ENCODE assay signal across 10 cellular contexts in the genomic region with DNA sequence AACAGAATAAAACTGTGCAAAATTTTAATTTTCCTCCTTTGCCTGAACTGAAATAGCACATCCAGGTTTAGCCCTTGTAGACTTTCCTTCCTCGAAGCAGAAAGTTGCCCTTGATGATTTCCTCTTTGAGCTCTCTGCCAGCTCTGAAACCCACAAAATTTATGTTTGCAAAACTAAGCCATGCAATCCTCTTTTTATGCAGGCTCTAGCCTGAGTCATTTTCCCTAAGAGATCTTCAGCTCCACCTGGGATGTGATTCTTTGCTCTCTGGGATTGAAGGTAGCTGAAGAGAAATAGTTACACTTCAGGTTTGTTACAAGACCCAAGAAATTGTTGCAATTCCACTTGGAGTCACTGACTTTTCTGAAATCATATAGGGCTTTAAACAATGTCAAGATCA. TPM values are rescaled to one million over a fixed set of nuclear protein-coding genes. Genes with fewer than 3 reads are reported as not detected.
DNase-seq lines count a peak whose midpoint lies in the region; TF ChIP-seq lines count a peak whose summit lies in the region.
"Had no signal": no experiment of that assay in that cellular context is flagged by ENCODE, and none has a peak within 500 bp of the region (broad histone marks: within the 10 kb centered on the region; RNA-seq: fewer than 3 reads in every experiment).

No MANE protein-coding gene starts in this region.

- peaks cover 13% of the 10 kb centered on the region for H3K4me1 ChIP-seq in iPS-15b (ENCODE audit: control insufficient read depth, insufficient read depth, low read length)
- peaks cover 6 to 17% (median 11%) of the 10 kb centered on the region in 4 donors for H3K4me1 ChIP-seq in transverse colon
- H3K4me1 ChIP-seq in SJCRH30: peaks cover 17% of the 10 kb centered on the region; the same call in 1 of the 2 replicates

- no peaks in the 10 kb centered on the region for H3K9me3 ChIP-seq in iPS-15b (ENCODE audit: control insufficient read depth, insufficient read depth, low read length)
- H3K9me3 ChIP-seq in transverse colon: no peaks in the 10 kb centered on the region
- H3K9me3 ChIP-seq in SJCRH30 (replicated peaks): no peaks in the 10 kb centered on the region
- H3K9me3 ChIP-seq: neutrophil had no signal

- peak overlapping the region; percentile 70 for H3K4me3 Mint-ChIP-seq in activated naive CD4-positive, alpha-beta T cell treated with anti-CD3 and anti-CD28 coated beads, Interleukin-2, amount 10 ng/mL, durations not matched to agents 7 days and 5 days
- peak overlapping the region; percentile 40 for H3K4me3 Mint-ChIP-seq in activated T-helper 1 cell treated with anti-CD3 and anti-CD28 coated beads, Interleukin-12 subunit alpha, Interleukin-12 subunit beta, Interleukin-2, Interleukin-4 antibody, amounts not matched to agents 30 ng/mL and 10 ng/mL and 1 ng/mL, durations not matched to agents 14 hours and 24 hours and 36 hours

- peak overlapping the region; percentile 85 to 94 (median 90) for H3K27ac ChIP-seq in transverse colon
- no peak overlapping the region for H3K27ac ChIP-seq in SJCRH30
- H3K27ac ChIP-seq: neutrophil had no signal

- peaks cover 32% of the 10 kb centered on the region for H3K27me3 ChIP-seq in iPS-15b (ENCODE audit: control insufficient read depth, insufficient read depth, low read length)
- H3K27me3 ChIP-seq in transverse colon: no peaks in the 10 kb centered on the region
- H3K27me3 ChIP-seq in SJCRH30: no peaks in the 10 kb centered on the region

- H3K36me3 Mint-ChIP-seq in activated naive CD4-positive, alpha-beta T cell treated with anti-CD3 and anti-CD28 coated beads, Interleukin-2, amount 10 ng/mL, durations not matched to agents 7 days and 5 days: no peaks in the 10 kb centered on the region
- no peaks in the 10 kb centered on the region for H3K36me3 Mint-ChIP-seq in activated T-helper 1 cell treated with anti-CD3 and anti-CD28 coated beads, Interleukin-12 subunit alpha, Interleukin-12 subunit beta, Interleukin-2, Interleukin-4 antibody, amounts not matched to agents 30 ng/mL and 10 ng/mL and 1 ng/mL, durations not matched to agents 14 hours and 24 hours and 36 hours (ENCODE audit: low read depth)

- no peak overlapping the region for H3K9ac ChIP-seq in iPS-15b (ENCODE audit: low read depth, low read length)

- TF ChIP-seq POLR2A in transverse colon (IDR thresholded peaks at IDR 0.05): no peak

- H3K4me1 Mint-ChIP-seq in activated naive CD4-positive, alpha-beta T cell treated with anti-CD3 and anti-CD28 coated beads, Interleukin-2, amount 10 ng/mL, durations not matched to agents 7 days and 5 days: peaks cover 18% of the 10 kb centered on the region
- H3K4me1 Mint-ChIP-seq in activated T-helper 1 cell treated with anti-CD3 and anti-CD28 coated beads, Interleukin-12 subunit alpha, Interleukin-12 subunit beta, Interleukin-2, Interleukin-4 antibody, amounts not matched to agents 30 ng/mL and 10 ng/mL and 1 ng/mL, durations not matched to agents 14 hours and 24 hours and 36 hours (ENCODE audit: low read depth): peaks cover 20% of the 10 kb centered on the region

- WGBS in transverse colon (ENCODE audit: low coverage in 1 of 2), 2 donors: 0 to 11% methylated on average over 1 of the region's 1 CpG

- no peak for DNase-seq in activated naive CD4-positive, alpha-beta T cell treated with anti-CD3 and anti-CD28 coated beads, Interleukin-2, amount 10 ng/mL, durations not matched to agents 7 days and 5 days
- no peak for DNase-seq in activated naive CD4-positive, alpha-beta T cell treated with Interleukin-2 at 50 U/mL for 16 hours
- DNase-seq in activated T-helper 1 cell treated with anti-CD3 and anti-CD28 coated beads, Interleukin-12 subunit alpha, Interleukin-12 subunit beta, Interleukin-2, Interleukin-4 antibody, amounts not matched to agents 30 ng/mL and 10 ng/mL and 1 ng/mL, durations not matched to agents 14 hours and 24 hours and 36 hours (ENCODE audit: low spot score): no peak
- DNase-seq in transverse colon: no peak
- DNase-seq in SJCRH30: no peak
- no peak for DNase-seq in NCI-H2196 treated with DMSO at 0.1 percent for 48 hours (lab: John Stamatoyannopoulos, UW; ENCODE audit: unreplicated experiment)
- DNase-seq in NCI-H2107 (lab: John Stamatoyannopoulos, UW): no peak
- DNase-seq: NCI-H510A treated with DMSO at 0.1 percent for 48 hours had no signal

- no peak for TF ChIP-seq EP300 in transverse colon (IDR thresholded peaks at IDR 0.05; ENCODE audit: low read depth)

- H3K4me3 ChIP-seq in iPS-15b (ENCODE audit: low read depth, low read length) (peak overlapping the region; percentile 76), transverse colon (peak overlapping the region in 1 of 4 donors; percentile 89), SJCRH30 (no peak overlapping the region; the same call in 1 of the 2 replicates)

- in situ Hi-C loops in transverse colon (cut with MboI; ENCODE audit: low pct_ligation_motif_present in 1 of 4, low pct_unique_long_range_greater_than_20kb in 1 of 4, low sequenced_read_pairs in 3 of 4): loop anchor here in 1 of 4 donors (25.0 kb wide), 1 partner anchor 494 kb away; no protein-coding TSS in a partner anchor

- peaks cover 78% of the 10 kb centered on the region for H3K27me3 Mint-ChIP-seq in activated naive CD4-positive, alpha-beta T cell treated with anti-CD3 and anti-CD28 coated beads, Interleukin-2, amount 10 ng/mL, durations not matched to agents 7 days and 5 days
- H3K27me3 Mint-ChIP-seq in activated T-helper 1 cell treated with anti-CD3 and anti-CD28 coated beads, Interleukin-12 subunit alpha, Interleukin-12 subunit beta, Interleukin-2, Interleukin-4 antibody, amounts not matched to agents 30 ng/mL and 10 ng/mL and 1 ng/mL, durations not matched to agents 14 hours and 24 hours and 36 hours (ENCODE audit: insufficient read depth): peaks cover 75% of the 10 kb centered on the region

- no peak for TF ChIP-seq CTCF in transverse colon (IDR thresholded peaks at IDR 0.05)

- CTCF ChIA-PET in activated naive CD4-positive, alpha-beta T cell treated with anti-CD3 and anti-CD28 coated beads, Interleukin-2, amount 10 ng/mL, durations not matched to agents 7 days and 5 days (lab: Charles Lee): interaction anchor here (1.0 kb wide), 1 partner anchor 61 kb away, joined by 3 read pairs; no protein-coding TSS in a partner anchor

- H3K36me3 ChIP-seq in iPS-15b (ENCODE audit: control insufficient read depth, insufficient read depth, low read length): no peaks in the 10 kb centered on the region
- H3K36me3 ChIP-seq in transverse colon: no peaks in the 10 kb centered on the region
- peaks cover 10% of the 10 kb centered on the region; the same call in 1 of the 2 replicates for H3K36me3 ChIP-seq in SJCRH30
- H3K36me3 ChIP-seq: neutrophil had no signal

- H3K27ac Mint-ChIP-seq in activated naive CD4-positive, alpha-beta T cell treated with anti-CD3 and anti-CD28 coated beads, Interleukin-2, amount 10 ng/mL, durations not matched to agents 7 days and 5 days: no peak overlapping the region
- no peak overlapping the region for H3K27ac Mint-ChIP-seq in activated T-helper 1 cell treated with anti-CD3 and anti-CD28 coated beads, Interleukin-12 subunit alpha, Interleukin-12 subunit beta, Interleukin-2, Interleukin-4 antibody, amounts not matched to agents 30 ng/mL and 10 ng/mL and 1 ng/mL, durations not matched to agents 14 hours and 24 hours and 36 hours

- intact Hi-C loops in activated T-helper 1 cell treated with anti-CD3 and anti-CD28 coated beads, Interleukin-12 subunit alpha, Interleukin-12 subunit beta, Interleukin-2, Interleukin-4 antibody, amounts not matched to agents 30 ng/mL and 10 ng/mL and 1 ng/mL, durations not matched to agents 14 hours and 24 hours and 36 hours (cut with micrococcal nuclease): loop anchor here (2.0 to 10.0 kb wide), 4 partner anchors 60 to 692 kb away; a partner anchor contains a TSS
- intact Hi-C loops in transverse colon (cut with DNase I; ENCODE audit: low total_unique reads): no loop called here

- no peaks in the 10 kb centered on the region for H3K9me3 Mint-ChIP-seq in activated naive CD4-positive, alpha-beta T cell treated with anti-CD3 and anti-CD28 coated beads, Interleukin-2, amount 10 ng/mL, durations not matched to agents 7 days and 5 days
- no peaks in the 10 kb centered on the region for H3K9me3 Mint-ChIP-seq in activated T-helper 1 cell treated with anti-CD3 and anti-CD28 coated beads, Interleukin-12 subunit alpha, Interleukin-12 subunit beta, Interleukin-2, Interleukin-4 antibody, amounts not matched to agents 30 ng/mL and 10 ng/mL and 1 ng/mL, durations not matched to agents 14 hours and 24 hours and 36 hours

RNA-seq across cellular contexts. Expression of a gene that starts 1.4 kb away (rescaled TPM):
- 0.16 and 0.32 TPM in 2 replicates for total RNA-seq in activated T-helper 1 cell treated with anti-CD3 and anti-CD28 coated beads, Interleukin-12 subunit alpha, Interleukin-12 subunit beta, Interleukin-2, Interleukin-4 antibody, amounts not matched to agents 30 ng/mL and 10 ng/mL and 1 ng/mL, durations not matched to agents 14 hours and 24 hours and 36 hours
- total RNA-seq in transverse colon: 100 to 1,000 TPM in 1 of 4 donors, 10 to 100 TPM in 3; 35.9 to 105 (median 59.3) TPM
- 13.2 and 13.8 TPM in 2 replicates for total RNA-seq in SJCRH30 (2014; rRNA removed; shearing (Covaris generic))

Comparison
In these comparisons a context has a peak if more than half of its experiments do, and no peak if none do; other contexts are left out.
1. RNA of a gene that starts 1.4 kb away (total RNA-seq): 35.9 to 105 TPM in transverse colon and 13.2 to 13.8 TPM in SJCRH30; 0.16 to 0.32 TPM in activated T-helper 1 cell treated with anti-CD3 and anti-CD28 coated beads, Interleukin-12 subunit alpha, Interleukin-12 subunit beta, Interleukin-2, Interleukin-4 antibody, amounts not matched to agents 30 ng/mL and 10 ng/mL and 1 ng/mL, durations not matched to agents 14 hours and 24 hours and 36 hours; every median in the first group is over 10 times any median in the second.